Comparison of ENCODE assay signal across 16 cellular contexts in the genomic region with DNA sequence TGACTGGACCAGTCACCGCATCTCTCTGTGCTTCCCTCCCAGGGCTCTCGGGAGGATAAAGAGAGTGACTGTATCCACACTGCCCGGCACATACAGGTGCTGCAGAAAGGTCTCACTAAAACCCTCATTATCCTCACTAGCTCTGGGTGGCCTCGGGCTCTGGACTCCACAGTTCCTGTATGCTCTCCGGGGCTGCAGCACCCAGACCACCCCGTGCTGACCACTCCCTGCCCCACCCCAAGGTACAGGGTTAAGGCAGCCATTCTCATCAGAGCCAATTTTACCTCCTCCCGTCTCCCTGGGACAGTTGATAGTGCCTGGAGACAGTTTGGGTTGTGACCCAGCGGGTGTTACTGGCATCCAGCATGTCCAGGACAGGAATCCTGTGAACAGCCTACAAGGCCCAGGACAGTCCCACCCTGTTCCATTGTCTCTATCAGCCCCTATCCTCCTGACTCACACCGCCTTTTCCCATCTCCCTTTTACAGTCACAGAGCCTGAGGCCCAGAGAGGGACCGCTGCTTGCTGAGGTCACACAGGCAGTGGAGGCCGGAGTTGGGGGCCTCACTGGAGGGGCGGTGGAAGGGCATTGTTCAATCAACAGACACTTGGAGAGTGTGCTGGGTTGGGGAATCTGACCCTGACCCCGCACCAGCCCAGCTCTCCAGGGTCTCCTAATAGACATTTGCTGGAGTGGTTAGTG. TPM values are rescaled to one million over a fixed set of nuclear protein-coding genes. Genes with fewer than 3 reads are reported as not detected.
DNase-seq lines count a peak whose midpoint lies in the region; ATAC-seq, FAIRE-seq and TF ChIP-seq lines count a peak whose summit lies in the region.
"Had no signal": no experiment of that assay in that cellular context is flagged by ENCODE, and none has a peak within 500 bp of the region (broad histone marks: within the 10 kb centered on the region; RNA-seq: fewer than 3 reads in every experiment).

No MANE protein-coding gene starts in this region.

- no peak for TF ChIP-seq EP300 in HepG2 (IDR thresholded peaks at IDR 0.05; ENCODE audit: low read depth in 2 of 2, low read length in 2 of 2)
- no peak for TF ChIP-seq EP300 in HepG2 (CRISPR knock-in tag; IDR thresholded peaks at IDR 0.05; ENCODE audit: borderline replicate concordance)
- TF ChIP-seq EP300 in suprapubic skin (IDR thresholded peaks at IDR 0.05) = no peak

- no peak for DNase-seq in activated naive CD4-positive, alpha-beta T cell treated with anti-CD3 and anti-CD28 coated beads, Interleukin-2, amount 50 U/mL, for 16 hours
- no peak for DNase-seq in activated CD8-positive, alpha-beta T cell treated with anti-CD3 and anti-CD28 coated beads, Interleukin-2, amount 10 ng/mL, durations not matched to agents 7 days and 5 days
- DNase-seq in HepG2 (ENCODE audit: low spot score) (no peak), suprapubic skin (ENCODE audit: low spot score in 2 of 2) (peak; percentile 56 to 69), HuH-7.5 (ENCODE audit: low spot score) (no peak), DMS79 treated with DMSO at 0.1 percent for 48 hours (lab: John Stamatoyannopoulos, UW) (no peak)
- DNase-seq: effector CD8-positive, alpha-beta T cell; foreskin fibroblast; mesenchymal stem cell; NCI-H2081 treated with DMSO at 0.1 percent for 48 hours; transverse colon had no signal

- H3K4me3 ChIP-seq in HepG2 (replicated peaks in 1 of 3; ENCODE audit: insufficient read depth in 1 of 3, low read depth in 2 of 3, low read length in 3 of 3) (no peak overlapping the region), suprapubic skin (no peak overlapping the region)
- H3K4me3 ChIP-seq: ovary, SJSA1 had no signal

- no peaks in the 10 kb centered on the region for H3K27me3 Mint-ChIP-seq in activated naive CD4-positive, alpha-beta T cell treated with anti-CD3 and anti-CD28 coated beads, Interleukin-2, amount 50 U/mL, for 24 hours
- H3K27me3 Mint-ChIP-seq in activated CD8-positive, alpha-beta T cell treated with anti-CD3 and anti-CD28 coated beads, Interleukin-2, amount 10 ng/mL, durations not matched to agents 7 days and 5 days (ENCODE audit: low read depth) = no peaks in the 10 kb centered on the region

- CTCF ChIA-PET in activated CD8-positive, alpha-beta T cell treated with anti-CD3 and anti-CD28 coated beads, Interleukin-2, amount 10 ng/mL, durations not matched to agents 7 days and 5 days (lab: Charles Lee) = interaction anchor here (1.1 to 15.9 kb wide), 8 partner anchors 16 to 749 kb away, joined by 3 to 265 read pairs (median 4); no protein-coding TSS in a partner anchor
- CTCF ChIA-PET in HepG2 (lab: Yijun Ruan, JAX; ENCODE audit: low intra/inter-chr PET ratio, low total read pairs) = no interaction called here

- BruUV-seq in HepG2 (replicated peaks; lab: Mats Ljungman, UMichigan) = no TSS peak

- no peak overlapping the region for H3K4me2 ChIP-seq in HepG2 (ENCODE audit: low read depth, low read length)

- in situ Hi-C loops in HepG2 (cut with HindIII; ENCODE audit: extremely low pct_ligation_motif_present, low pct_unique_long_range_greater_than_20kb) = no loop called here

- no peaks in the 10 kb centered on the region for H3K36me3 ChIP-seq in HepG2 (replicated peaks in 1 of 2; ENCODE audit: control insufficient read depth in 1 of 2, insufficient read depth in 2 of 2, low read length in 2 of 2)
- no peaks in the 10 kb centered on the region for H3K36me3 ChIP-seq in suprapubic skin
- H3K36me3 ChIP-seq: ovary, SJSA1, transverse colon had no signal

- H3K27ac Mint-ChIP-seq in activated naive CD4-positive, alpha-beta T cell treated with anti-CD3 and anti-CD28 coated beads, Interleukin-2, amount 50 U/mL, for 24 hours = peak overlapping the region; percentile 100
- H3K27ac Mint-ChIP-seq in activated CD8-positive, alpha-beta T cell treated with anti-CD3 and anti-CD28 coated beads, Interleukin-2, amount 10 ng/mL, durations not matched to agents 7 days and 5 days = peak overlapping the region; percentile 98

- POLR2A ChIA-PET in activated CD8-positive, alpha-beta T cell treated with anti-CD3 and anti-CD28 coated beads, Interleukin-2, amount 10 ng/mL, durations not matched to agents 7 days and 5 days (lab: Charles Lee) = interaction anchor here (0.5 to 3.4 kb wide), 8 partner anchors 9 to 69 kb away, joined by 3 to 14 read pairs (median 4); partner anchors contain the start of gene COX5B
- POLR2A ChIA-PET in HepG2 (lab: Yijun Ruan, JAX) = no interaction called here

- no peaks in the 10 kb centered on the region for H3K79me2 ChIP-seq in HepG2 (ENCODE audit: insufficient read depth, low read length)

- 36% methylated on average over 11 of the region's 13 CpGs for WGBS in HepG2 (ENCODE audit: low lambda C conversion rate)
- WGBS in suprapubic skin = 77% methylated on average over 13 of the region's 13 CpGs

- H2AFZ ChIP-seq in HepG2 (ENCODE audit: low read length) = no peak overlapping the region

- intact Hi-C loops in HepG2 (cut with micrococcal nuclease; ENCODE audit: unreplicated experiment) = loop anchor here (10.0 kb wide), 1 partner anchor 550 kb away; no protein-coding TSS in a partner anchor

- peaks cover 86% of the 10 kb centered on the region for H3K4me1 Mint-ChIP-seq in activated naive CD4-positive, alpha-beta T cell treated with anti-CD3 and anti-CD28 coated beads, Interleukin-2, amount 50 U/mL, for 24 hours
- H3K4me1 Mint-ChIP-seq in activated CD8-positive, alpha-beta T cell treated with anti-CD3 and anti-CD28 coated beads, Interleukin-2, amount 10 ng/mL, durations not matched to agents 7 days and 5 days (ENCODE audit: low read depth) = peaks cover 82% of the 10 kb centered on the region

- no peaks in the 10 kb centered on the region for H4K20me1 ChIP-seq in HepG2 (ENCODE audit: insufficient read depth, low read length)

- TF ChIP-seq RAD21 in HepG2 (CRISPR knock-in tag; IDR thresholded peaks at IDR 0.05) = no peak

- H3K9me3 Mint-ChIP-seq in activated naive CD4-positive, alpha-beta T cell treated with anti-CD3 and anti-CD28 coated beads, Interleukin-2, amount 50 U/mL, for 24 hours = no peaks in the 10 kb centered on the region
- no peaks in the 10 kb centered on the region for H3K9me3 Mint-ChIP-seq in activated CD8-positive, alpha-beta T cell treated with anti-CD3 and anti-CD28 coated beads, Interleukin-2, amount 10 ng/mL, durations not matched to agents 7 days and 5 days (ENCODE audit: insufficient read depth)

- H3K4me1 ChIP-seq in HepG2 (ENCODE audit: insufficient read depth, low read length) (peaks cover 14% of the 10 kb centered on the region), suprapubic skin (no peaks in the 10 kb centered on the region)
- H3K4me1 ChIP-seq: SJSA1, transverse colon had no signal

- H3K36me3 Mint-ChIP-seq in activated naive CD4-positive, alpha-beta T cell treated with anti-CD3 and anti-CD28 coated beads, Interleukin-2, amount 50 U/mL, for 24 hours = peaks cover 11% of the 10 kb centered on the region
- peaks cover 63% of the 10 kb centered on the region for H3K36me3 Mint-ChIP-seq in activated CD8-positive, alpha-beta T cell treated with anti-CD3 and anti-CD28 coated beads, Interleukin-2, amount 10 ng/mL, durations not matched to agents 7 days and 5 days (ENCODE audit: low read depth)

- no peak for FAIRE-seq in HepG2 (lab: Jason Lieb, UNC)

- no peak overlapping the region for H3K9ac ChIP-seq in HepG2 (ENCODE audit: insufficient read depth, low read depth, low read length)

- no peaks in the 10 kb centered on the region for H3K9me3 ChIP-seq in HepG2 (ENCODE audit: low read length)
- H3K9me3 ChIP-seq in suprapubic skin = no peaks in the 10 kb centered on the region
- H3K9me3 ChIP-seq: ovary, SJSA1, transverse colon had no signal

- H3K27me3 ChIP-seq in HepG2 (ENCODE audit: control insufficient read depth in 1 of 2, insufficient read depth in 2 of 2, low read length in 2 of 2) (peaks cover 2 to 30% of the 10 kb centered on the region in 2 experiments; a peak in 4 of 5 replicates), suprapubic skin (no peaks in the 10 kb centered on the region)
- H3K27me3 ChIP-seq: ovary, SJSA1, transverse colon had no signal

- H3K4me3 Mint-ChIP-seq in activated naive CD4-positive, alpha-beta T cell treated with anti-CD3 and anti-CD28 coated beads, Interleukin-2, amount 50 U/mL, for 24 hours = peak overlapping the region; percentile 89
- peak overlapping the region; percentile 93 for H3K4me3 Mint-ChIP-seq in activated CD8-positive, alpha-beta T cell treated with anti-CD3 and anti-CD28 coated beads, Interleukin-2, amount 10 ng/mL, durations not matched to agents 7 days and 5 days

- H3K27ac ChIP-seq in HepG2 (ENCODE audit: extremely low read length, insufficient read depth, low read length) (no peak overlapping the region), suprapubic skin (no peak overlapping the region)
- H3K27ac ChIP-seq: ovary, SJSA1, VCaP had no signal

- TF ChIP-seq CTCF in HepG2 (CRISPR knock-in tag; IDR thresholded peaks at IDR 0.05) = no peak
- TF ChIP-seq CTCF in suprapubic skin (IDR thresholded peaks at IDR 0.05) = no peak

- ATAC-seq in activated CD8-positive, alpha-beta T cell treated with anti-CD3 and anti-CD28 coated beads, Interleukin-2, amount 10 ng/mL, durations not matched to agents 7 days and 5 days = no peak
- ATAC-seq in HepG2 = no peak
- no peak for ATAC-seq in GM18498 (IDR thresholded peaks at IDR 0.05; ENCODE audit: unreplicated experiment)

- TF ChIP-seq POLR2A in HepG2 (IDR thresholded peaks at IDR 0.05; ENCODE audit: insufficient read depth in 1 of 2, low read depth in 2 of 2, low read length in 2 of 2) (no peak), suprapubic skin (IDR thresholded peaks at IDR 0.05) (no peak)

RNA-seq across cellular contexts. Expression of gene ZAP70, which starts 1.7 kb away (rescaled TPM):
- 100 to 1,000 TPM; 268 to 297 TPM for total RNA-seq in activated CD8-positive, alpha-beta T cell treated with anti-CD3 and anti-CD28 coated beads, Interleukin-2, amount 10 ng/mL, durations not matched to agents 7 days and 5 days
- 0.18 and 0.51 TPM in 2 replicates for total RNA-seq in HepG2 (2016; rRNA removed; fragmentation: Illumina TruSeq; extraction: Trizol)
- not detected in 2 replicates for total RNA-seq in HepG2 (2016; cell fraction: cytosol; rRNA removed; fragmentation: Illumina TruSeq; extraction: Trizol; ENCODE audit: low read depth)
- 0.24 and 0.43 TPM in 2 replicates for total RNA-seq in HepG2 (2016; cell fraction: insoluble cytoplasmic fraction; rRNA removed; fragmentation: Illumina TruSeq; extraction: Trizol)
- not detected in 2 replicates for total RNA-seq in HepG2 (2016; cell fraction: membrane; rRNA removed; fragmentation: Illumina TruSeq; extraction: Trizol)
- total RNA-seq in HepG2 (2016; cell fraction: nucleus; rRNA removed; fragmentation: Illumina TruSeq; extraction: Trizol) = 0.28 and 0.31 TPM in 2 replicates
- 4.0 and 7.1 TPM in 2 replicates for polyA plus RNA-seq in HepG2 (2011; rRNA removed)
- polyA plus RNA-seq in HepG2 (2011; cell fraction: cytosol; rRNA removed) = 2.5 and 3.2 TPM in 2 replicates
- 64.9 and 67.7 TPM in 2 replicates for polyA plus RNA-seq in HepG2 (2011; cell fraction: nucleus; rRNA removed)
- 2.2 and 3.6 TPM in 2 replicates for polyA plus RNA-seq in HepG2 (2012)
- not detected in 2 replicates for polyA plus RNA-seq in HepG2 (2016; cell fraction: cytosol; fragmentation: Illumina TruSeq; extraction: Trizol; ENCODE audit: low read depth)
- polyA plus RNA-seq in HepG2 (2016; cell fraction: insoluble cytoplasmic fraction; fragmentation: Illumina TruSeq; extraction: Trizol; ENCODE audit: low read depth) = 0.27 and 0.57 TPM in 2 replicates
- not detected in 2 replicates for polyA plus RNA-seq in HepG2 (2016; cell fraction: membrane; fragmentation: Illumina TruSeq; extraction: Trizol; ENCODE audit: low read depth)
- 1.00 and 1.1 TPM in 2 replicates for polyA plus RNA-seq in HepG2 (2016; cell fraction: nucleus; fragmentation: Illumina TruSeq; extraction: Trizol; ENCODE audit: insufficient read depth, low read depth)
- polyA minus RNA-seq in HepG2 (2011; rRNA and poly(A)+ RNA removed; ENCODE audit: low replicate concordance) = 5.3 TPM in 1 of 2 replicates, not detected in the other
- polyA minus RNA-seq in HepG2 (2011; cell fraction: cytosol; rRNA and poly(A)+ RNA removed) = 1.5 and 1.6 TPM in 2 replicates
- polyA minus RNA-seq in HepG2 (2011; cell fraction: nucleus; rRNA and poly(A)+ RNA removed) = 5.0 and 5.6 TPM in 2 replicates
- 1 to 10 TPM; 1.1 to 5.5 (median 2.2) TPM for total RNA-seq in suprapubic skin
- total RNA-seq: SJSA1 had no signal

RNA-seq across cellular contexts. Expression of gene C2orf92, which starts 45.6 kb away (rescaled TPM):
- total RNA-seq in activated CD8-positive, alpha-beta T cell treated with anti-CD3 and anti-CD28 coated beads, Interleukin-2, amount 10 ng/mL, durations not matched to agents 7 days and 5 days = 1 to 10 TPM; 4.0 to 5.5 TPM
- total RNA-seq in HepG2 (2016; rRNA removed; fragmentation: Illumina TruSeq; extraction: Trizol) = 1.5 and 4.9 TPM in 2 replicates
- total RNA-seq in HepG2 (2016; cell fraction: cytosol; rRNA removed; fragmentation: Illumina TruSeq; extraction: Trizol; ENCODE audit: low read depth) = 1.7 and 3.6 TPM in 2 replicates
- total RNA-seq in HepG2 (2016; cell fraction: insoluble cytoplasmic fraction; rRNA removed; fragmentation: Illumina TruSeq; extraction: Trizol) = 1.2 and 6.7 TPM in 2 replicates
- 2.5 and 2.8 TPM in 2 replicates for total RNA-seq in HepG2 (2016; cell fraction: membrane; rRNA removed; fragmentation: Illumina TruSeq; extraction: Trizol)
- total RNA-seq in HepG2 (2016; cell fraction: nucleus; rRNA removed; fragmentation: Illumina TruSeq; extraction: Trizol) = 9.5 and 13.0 TPM in 2 replicates
- polyA plus RNA-seq in HepG2 (2011; rRNA removed) = 5.0 and 9.4 TPM in 2 replicates
- 0.79 and 0.97 TPM in 2 replicates for polyA plus RNA-seq in HepG2 (2011; cell fraction: cytosol; rRNA removed)
- polyA plus RNA-seq in HepG2 (2011; cell fraction: nucleus; rRNA removed) = 23.3 and 26.6 TPM in 2 replicates
- 4.1 TPM in 2 replicates for polyA plus RNA-seq in HepG2 (2012)
- 1.4 and 1.6 TPM in 2 replicates for polyA plus RNA-seq in HepG2 (2016; cell fraction: cytosol; fragmentation: Illumina TruSeq; extraction: Trizol; ENCODE audit: low read depth)
- 0.93 and 1.3 TPM in 2 replicates for polyA plus RNA-seq in HepG2 (2016; cell fraction: insoluble cytoplasmic fraction; fragmentation: Illumina TruSeq; extraction: Trizol; ENCODE audit: low read depth)
- polyA plus RNA-seq in HepG2 (2016; cell fraction: membrane; fragmentation: Illumina TruSeq; extraction: Trizol; ENCODE audit: low read depth) = 1.4 and 2.0 TPM in 2 replicates
- 22.0 and 25.3 TPM in 2 replicates for polyA plus RNA-seq in HepG2 (2016; cell fraction: nucleus; fragmentation: Illumina TruSeq; extraction: Trizol; ENCODE audit: insufficient read depth, low read depth)
- polyA minus RNA-seq in HepG2 (2011; rRNA and poly(A)+ RNA removed; ENCODE audit: low replicate concordance) = 3.2 and 12.3 TPM in 2 replicates
- 0.62 and 0.89 TPM in 2 replicates for polyA minus RNA-seq in HepG2 (2011; cell fraction: cytosol; rRNA and poly(A)+ RNA removed)
- 23.7 and 26.4 TPM in 2 replicates for polyA minus RNA-seq in HepG2 (2011; cell fraction: nucleus; rRNA and poly(A)+ RNA removed)
- 10 to 100 TPM in 3 of 4 donors, 1 to 10 TPM in 1; 4.5 to 45.7 (median 14.7) TPM for total RNA-seq in suprapubic skin

RNA-seq across cellular contexts. Expression of gene ACTR1B, which starts 51.3 kb away (rescaled TPM):
- total RNA-seq in activated CD8-positive, alpha-beta T cell treated with anti-CD3 and anti-CD28 coated beads, Interleukin-2, amount 10 ng/mL, durations not matched to agents 7 days and 5 days = 10 to 100 TPM; 73.2 to 74.3 TPM
- 59.9 and 76.7 TPM in 2 replicates for total RNA-seq in HepG2 (2016; rRNA removed; fragmentation: Illumina TruSeq; extraction: Trizol)
- 70.2 and 78.4 TPM in 2 replicates for total RNA-seq in HepG2 (2016; cell fraction: cytosol; rRNA removed; fragmentation: Illumina TruSeq; extraction: Trizol; ENCODE audit: low read depth)
- total RNA-seq in HepG2 (2016; cell fraction: insoluble cytoplasmic fraction; rRNA removed; fragmentation: Illumina TruSeq; extraction: Trizol) = 55.1 and 78.5 TPM in 2 replicates
- total RNA-seq in HepG2 (2016; cell fraction: membrane; rRNA removed; fragmentation: Illumina TruSeq; extraction: Trizol) = 130 and 146 TPM in 2 replicates
- total RNA-seq in HepG2 (2016; cell fraction: nucleus; rRNA removed; fragmentation: Illumina TruSeq; extraction: Trizol) = 55.2 and 70.0 TPM in 2 replicates
- polyA plus RNA-seq in HepG2 (2011; rRNA removed) = 61.7 and 77.6 TPM in 2 replicates
- polyA plus RNA-seq in HepG2 (2011; cell fraction: cytosol; rRNA removed) = 55.9 and 77.2 TPM in 2 replicates
- 251 and 257 TPM in 2 replicates for polyA plus RNA-seq in HepG2 (2011; cell fraction: nucleus; rRNA removed)
- polyA plus RNA-seq in HepG2 (2012) = 53.7 and 58.6 TPM in 2 replicates
- polyA plus RNA-seq in HepG2 (2016; cell fraction: cytosol; fragmentation: Illumina TruSeq; extraction: Trizol; ENCODE audit: low read depth) = 74.0 and 88.4 TPM in 2 replicates
- 55.8 and 66.7 TPM in 2 replicates for polyA plus RNA-seq in HepG2 (2016; cell fraction: insoluble cytoplasmic fraction; fragmentation: Illumina TruSeq; extraction: Trizol; ENCODE audit: low read depth)
- polyA plus RNA-seq in HepG2 (2016; cell fraction: membrane; fragmentation: Illumina TruSeq; extraction: Trizol; ENCODE audit: low read depth) = 105 and 114 TPM in 2 replicates
- polyA plus RNA-seq in HepG2 (2016; cell fraction: nucleus; fragmentation: Illumina TruSeq; extraction: Trizol; ENCODE audit: insufficient read depth, low read depth) = 103 and 116 TPM in 2 replicates
- polyA minus RNA-seq in HepG2 (2011; rRNA and poly(A)+ RNA removed; ENCODE audit: low replicate concordance) = 87.1 and 132 TPM in 2 replicates
- polyA minus RNA-seq in HepG2 (2011; cell fraction: cytosol; rRNA and poly(A)+ RNA removed) = 28.5 and 31.1 TPM in 2 replicates
- 72.0 and 76.6 TPM in 2 replicates for polyA minus RNA-seq in HepG2 (2011; cell fraction: nucleus; rRNA and poly(A)+ RNA removed)
- total RNA-seq in suprapubic skin = 10 to 100 TPM; 54.9 to 89.1 (median 74.4) TPM

Comparison
In these comparisons a context has a peak if more than half of its experiments do, and no peak if none do; other contexts are left out.
1. DNase-seq: peak in suprapubic skin (2 of 2); none in activated naive CD4-positive, alpha-beta T cell treated with anti-CD3 and anti-CD28 coated beads, Interleukin-2, amount 50 U/mL, for 16 hours (single experiment), activated CD8-positive, alpha-beta T cell treated with anti-CD3 and anti-CD28 coated beads, Interleukin-2, amount 10 ng/mL, durations not matched to agents 7 days and 5 days (single experiment), HepG2 (single experiment), HuH-7.5 (single experiment) and DMS79 treated with DMSO at 0.1 percent for 48 hours (single experiment).
2. RNA of gene ZAP70, which starts 1.7 kb away (total RNA-seq): 268 to 297 TPM in activated CD8-positive, alpha-beta T cell treated with anti-CD3 and anti-CD28 coated beads, Interleukin-2, amount 10 ng/mL, durations not matched to agents 7 days and 5 days; 1.1 to 5.5 TPM in suprapubic skin and 0.18 to 0.51 TPM in HepG2; every median in the first group is over 10 times any median in the second.